Comparison of ENCODE assay signal across 1 cellular context in the genomic region with DNA sequence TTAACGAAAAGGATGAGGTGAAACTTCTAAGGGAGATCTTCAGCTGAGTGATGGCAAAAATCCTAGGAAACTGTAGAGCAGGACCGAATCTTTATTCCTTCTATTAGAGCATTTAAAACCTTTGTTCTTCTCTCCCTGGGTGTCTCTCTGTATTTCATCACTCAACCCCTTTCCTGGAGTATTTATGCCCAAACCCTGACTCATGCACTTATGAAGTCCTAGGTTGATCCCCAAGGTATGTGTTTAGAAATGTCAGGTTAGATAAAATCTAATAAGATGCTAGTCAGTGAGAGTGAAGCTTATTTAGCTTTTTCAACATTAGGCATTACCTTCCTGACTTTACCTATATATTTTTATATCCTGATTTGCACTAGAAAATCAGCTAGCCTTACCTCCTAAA.
TF ChIP-seq lines count a peak whose summit lies in the region.

No MANE protein-coding gene starts in this region.

TF ChIP-seq in SK-N-SH treated with all-trans-retinoic acid at 6 μM for 48 hours, 23 proteins besides CTCF, POLR2A, EP300 and RAD21 (continued from another document):
- TF ChIP-seq CSDC2 (CRISPR knock-in tag; IDR thresholded peaks at IDR 0.05) (no peak), ZNF8 (CRISPR knock-in tag; IDR thresholded peaks at IDR 0.05) (no peak), TCF4 (CRISPR knock-in tag; IDR thresholded peaks at IDR 0.05; ENCODE audit: borderline replicate concordance) (no peak)
